In genomic region chr2:119376810-119377209, GRCh38 we compare ENCODE assay signal across 22 cellular contexts. TPM values are rescaled to one million over a fixed set of nuclear protein-coding genes. Genes with fewer than 3 reads are reported as not detected.
"Had no signal": no experiment of that assay in that cellular context is flagged by ENCODE, and none has a peak within 500 bp of the region (broad histone marks: within the 10 kb centered on the region; RNA-seq: fewer than 3 reads in every experiment).

No MANE protein-coding gene starts in this region.

- H3K4me3 ChIP-seq: adrenal gland, breast epithelium, MG63, Peyer's patch had no signal

- DNase-seq: activated CD4-positive, alpha-beta T cell treated with anti-CD3 and anti-CD28 coated beads for 4 hours; activated gamma-delta T cell treated with Interleukin-2 at 50 U/mL for 16 hours; activated naive CD4-positive, alpha-beta T cell treated with anti-CD3 and anti-CD28 coated beads, Interleukin-2, amount 50 U/mL, for 16 hours; activated naive CD8-positive, alpha-beta T cell treated with anti-CD3 and anti-CD28 coated beads, Interleukin-2, amount 10 ng/mL, durations not matched to agents 7 days and 5 days; activated T-cell treated with anti-CD3 and anti-CD28 coated beads, Interleukin-2, amount 50 U/mL, for 72 hours; adrenal gland; anterior cingulate cortex; caudate nucleus; MG63; NCI-H1105 treated with DMSO at 0.1 percent for 48 hours; NCI-H1436 treated with DMSO at 0.1 percent for 48 hours; NCI-H187; NCI-H2081; NCI-H446; NCI-H524; Peyer's patch; SHP77 had no signal

- H3K4me3 Mint-ChIP-seq: activated naive CD8-positive, alpha-beta T cell treated with anti-CD3 and anti-CD28 coated beads, Interleukin-2, amount 10 ng/mL, durations not matched to agents 7 days and 5 days; activated T-cell treated with anti-CD3 and anti-CD28 coated beads, Interleukin-2, amount 50 U/mL, for 72 hours; T-helper 1 cell treated with Interleukin-12 subunit alpha and Interleukin-12 subunit beta and Interleukin-4 antibody, amounts not matched to agents 30 μg/mL and 1 μg/mL, for 36 hours had no signal

- H3K9me3 ChIP-seq: adrenal gland, breast epithelium, MG63 had no signal

- ATAC-seq: activated CD4-positive, CD25-positive, alpha-beta regulatory T cell treated with anti-CD3 and anti-CD28 coated beads, Interleukin-2, amount 50 U/mL, for 24 hours had no signal

- H3K9me3 Mint-ChIP-seq: activated naive CD8-positive, alpha-beta T cell treated with anti-CD3 and anti-CD28 coated beads, Interleukin-2, amount 10 ng/mL, durations not matched to agents 7 days and 5 days; activated T-cell treated with anti-CD3 and anti-CD28 coated beads, Interleukin-2, amount 50 U/mL, for 72 hours; activated T-helper 2 cell treated with anti-CD3 and anti-CD28 coated beads, Interferon-gamma antibody, Interleukin-2, Interleukin-4, amounts not matched to agents 10 μg/mL and 5 μg/mL and 100 μg/mL, durations not matched to agents 14 hours and 24 hours and 36 hours; T-helper 1 cell treated with Interleukin-12 subunit alpha and Interleukin-12 subunit beta and Interleukin-4 antibody, amounts not matched to agents 30 μg/mL and 1 μg/mL, for 36 hours had no signal

- H3K27ac ChIP-seq: adrenal gland, Peyer's patch had no signal

- H3K27me3 ChIP-seq: adrenal gland, breast epithelium, MG63, Peyer's patch had no signal

- H3K27ac Mint-ChIP-seq: activated naive CD8-positive, alpha-beta T cell treated with anti-CD3 and anti-CD28 coated beads, Interleukin-2, amount 10 ng/mL, durations not matched to agents 7 days and 5 days; activated T-cell treated with anti-CD3 and anti-CD28 coated beads, Interleukin-2, amount 50 U/mL, for 72 hours; activated T-helper 2 cell treated with anti-CD3 and anti-CD28 coated beads, Interferon-gamma antibody, Interleukin-2, Interleukin-4, amounts not matched to agents 10 μg/mL and 5 μg/mL and 100 μg/mL, durations not matched to agents 14 hours and 24 hours and 36 hours; T-helper 1 cell treated with Interleukin-12 subunit alpha and Interleukin-12 subunit beta and Interleukin-4 antibody, amounts not matched to agents 30 μg/mL and 1 μg/mL, for 36 hours had no signal

- H3K36me3 ChIP-seq: breast epithelium had no signal

- H3K4me1 ChIP-seq: adrenal gland, breast epithelium, Peyer's patch had no signal

RNA-seq across cellular contexts. Expression of gene TMEM37, which starts 54.8 kb away (rescaled TPM):
- total RNA-seq: activated naive CD8-positive, alpha-beta T cell treated with anti-CD3 and anti-CD28 coated beads, Interleukin-2, amount 10 ng/mL, durations not matched to agents 7 days and 5 days; activated T-cell treated with anti-CD3 and anti-CD28 coated beads, Interleukin-2, amount 50 U/mL, for 72 hours; SK-MEL-5 had no signal
